ENCODE assay signal across 8 cellular contexts in genomic region chr5:153831976-153832375, GRCh38.
DNase-seq lines count a peak whose midpoint lies in the region; ATAC-seq and TF ChIP-seq lines count a peak whose summit lies in the region.

No MANE protein-coding gene starts in this region.

- no peaks in the 10 kb centered on the region for H3K9me3 ChIP-seq in upper lobe of right lung

- in situ Hi-C loops in KBM-7 (cut with MboI; ENCODE audit: low pct_unique_long_range_greater_than_20kb, low sequenced_read_pairs): no loop called here

- H3K27me3 Mint-ChIP-seq in Calu3 (ENCODE audit: unreplicated experiment): peaks cover 25% of the 10 kb centered on the region

- DNase-seq in Calu3: peak; percentile 5
- DNase-seq in KBM-7: peak; percentile 33
- DNase-seq in choroid plexus epithelial cell (ENCODE audit: low read depth): peak; percentile 50
- no peak for DNase-seq in GM10266 (ENCODE audit: extremely low spot score)
- no peak for DNase-seq in DMS153 (lab: John Stamatoyannopoulos, UW)
- no peak for DNase-seq in upper lobe of right lung

- no peaks in the 10 kb centered on the region for H3K27me3 ChIP-seq in upper lobe of right lung

- intact Hi-C loops in Calu3 (cut with micrococcal nuclease; ENCODE audit: unreplicated experiment): no loop called here
- intact Hi-C loops in upper lobe of right lung (cut with DNase I): no loop called here

- no peak overlapping the region for H3K27ac Mint-ChIP-seq in Calu3 (ENCODE audit: unreplicated experiment)

- peaks cover 7% of the 10 kb centered on the region for H3K9me3 Mint-ChIP-seq in Calu3 (ENCODE audit: low read depth, unreplicated experiment)

- H3K27ac ChIP-seq in upper lobe of right lung: no peak overlapping the region

- H3K4me3 Mint-ChIP-seq in Calu3 (ENCODE audit: low read depth, unreplicated experiment): no peak overlapping the region

- H3K36me3 Mint-ChIP-seq in Calu3 (ENCODE audit: insufficient read depth, unreplicated experiment): no peaks in the 10 kb centered on the region

- H3K36me3 ChIP-seq in upper lobe of right lung: no peaks in the 10 kb centered on the region

- H3K4me1 Mint-ChIP-seq in Calu3 (ENCODE audit: low read depth, unreplicated experiment): no peaks in the 10 kb centered on the region

- TF ChIP-seq CTCF in Calu3 (IDR thresholded peaks at IDR 0.05; ENCODE audit: unreplicated experiment): no peak
- no peak for TF ChIP-seq CTCF in choroid plexus epithelial cell (conservative IDR thresholded peaks at IDR 0.05; ENCODE audit: low read depth, low read length)
- TF ChIP-seq CTCF in GM10266 (IDR thresholded peaks at IDR 0.05; ENCODE audit: control insufficient read depth, insufficient read depth, low read depth, missing control alignments): no peak
- TF ChIP-seq CTCF in upper lobe of right lung (IDR thresholded peaks at IDR 0.05): no peak

- BruUV-seq in Calu3 (replicated peaks; lab: Mats Ljungman, UMichigan): no TSS peak

- H3K4me3 ChIP-seq in choroid plexus epithelial cell (ENCODE audit: low read depth, low read length) (no peak overlapping the region), upper lobe of right lung (no peak overlapping the region)

- H3K4me1 ChIP-seq in upper lobe of right lung: no peaks in the 10 kb centered on the region

- CTCF ChIA-PET in Calu3 (lab: Charles Lee): interaction anchor here (0.7 kb wide), 1 partner anchor 22 kb away, joined by 3 read pairs; no protein-coding TSS in a partner anchor

- ATAC-seq in GM21529 (IDR thresholded peaks at IDR 0.05; ENCODE audit: unreplicated experiment): peak; percentile 80
- ATAC-seq in HG03457 (IDR thresholded peaks at IDR 0.05; ENCODE audit: unreplicated experiment): no peak
- no peak for ATAC-seq in upper lobe of right lung

Comparison
In these comparisons a context has a peak if more than half of its experiments do, and no peak if none do; other contexts are left out.
1. DNase-seq: peak in Calu3 (single experiment), KBM-7 (single experiment) and choroid plexus epithelial cell (single experiment); none in GM10266 (single experiment), DMS153 (single experiment) and upper lobe of right lung (single experiment).